8 cellular contexts compared by ENCODE assay signal in the genomic region with DNA sequence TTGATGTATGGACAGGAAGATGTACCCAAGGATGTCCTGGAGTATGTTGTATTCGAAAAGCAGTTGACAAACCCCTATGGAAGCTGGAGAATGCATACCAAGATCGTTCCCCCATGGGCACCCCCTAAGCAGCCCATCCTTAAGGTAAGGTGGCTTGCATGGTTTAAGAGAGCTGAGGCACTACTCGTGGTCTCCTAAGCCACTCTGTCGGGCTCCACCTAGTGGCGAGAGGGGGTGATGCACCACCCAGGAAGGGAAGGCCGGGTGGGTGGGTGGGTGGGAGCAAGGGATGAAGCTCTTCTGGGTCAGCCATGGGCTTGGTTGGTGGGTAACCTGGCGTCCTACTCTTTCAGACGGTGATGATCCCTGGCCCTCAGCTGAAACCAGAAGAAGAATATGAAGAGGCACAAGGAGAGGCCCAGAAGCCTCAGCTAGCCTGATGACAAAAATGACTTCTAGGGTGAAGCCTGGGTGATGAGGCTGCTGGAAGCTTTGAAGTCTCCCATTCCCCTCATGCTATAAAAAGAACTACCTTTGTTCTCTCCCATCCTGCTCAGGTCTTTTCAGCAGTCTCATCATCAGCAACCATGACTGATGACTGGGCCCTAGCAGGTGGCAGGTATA. TPM values are rescaled to one million over a fixed set of nuclear protein-coding genes. Genes with fewer than 3 reads are reported as not detected.
DNase-seq lines count a peak whose midpoint lies in the region; ATAC-seq, FAIRE-seq and TF ChIP-seq lines count a peak whose summit lies in the region.

No MANE protein-coding gene starts in this region.

- H3K27ac ChIP-seq in Panc1 (ENCODE audit: low read length) = no peak overlapping the region
- no peak overlapping the region for H3K27ac ChIP-seq in aorta (ENCODE audit: low read depth in 1 of 2, low read length in 2 of 2)

- POLR2A ChIA-PET in Panc1 (lab: Charles Lee) = no interaction called here

- in situ Hi-C loops in Panc1 (cut with HindIII; ENCODE audit: low pct_unique_long_range_greater_than_20kb, low sequenced_read_pairs) = no loop called here

- ATAC-seq in Panc1 = peak; percentile 87; the same call in 1 of the 2 replicates
- peak; percentile 81 for ATAC-seq in aorta (ENCODE audit: low FRiP score)
- no peak for ATAC-seq in GM19351 (IDR thresholded peaks at IDR 0.05; ENCODE audit: unreplicated experiment)

- no peak overlapping the region for H3K27ac Mint-ChIP-seq in activated T-helper 1 cell treated with anti-CD3 and anti-CD28 coated beads, Interleukin-12 subunit alpha, Interleukin-12 subunit beta, Interleukin-2, Interleukin-4 antibody, amounts not matched to agents 30 ng/mL and 10 ng/mL and 1 ng/mL, durations not matched to agents 14 hours and 24 hours and 36 hours

- DNase-seq in AG09309 (ENCODE audit: low read depth) = no peak
- DNase-seq in GM18507 (ENCODE audit: extremely low spot score, insufficient read length, low read depth) = peak; percentile 59
- DNase-seq in Panc1 (ENCODE audit: low read depth, low spot score) = peak; percentile 36
- DNase-seq in activated T-helper 1 cell treated with anti-CD3 and anti-CD28 coated beads, Interleukin-12 subunit alpha, Interleukin-12 subunit beta, Interleukin-2, Interleukin-4 antibody, amounts not matched to agents 30 ng/mL and 10 ng/mL and 1 ng/mL, durations not matched to agents 14 hours and 24 hours and 36 hours (ENCODE audit: low spot score) = peak; percentile 52
- DNase-seq in foreskin fibroblast = peak in 1 of 2 donors; percentile 68
- peak in 8 of 10 donors; percentile 49 to 94 (median 68) for DNase-seq in posterior cingulate gyrus
- peak; percentile 65 to 88 for DNase-seq in aorta

- H3K4me3 Mint-ChIP-seq in activated T-helper 1 cell treated with anti-CD3 and anti-CD28 coated beads, Interleukin-12 subunit alpha, Interleukin-12 subunit beta, Interleukin-2, Interleukin-4 antibody, amounts not matched to agents 30 ng/mL and 10 ng/mL and 1 ng/mL, durations not matched to agents 14 hours and 24 hours and 36 hours = no peak overlapping the region

- H3K4me1 Mint-ChIP-seq in activated T-helper 1 cell treated with anti-CD3 and anti-CD28 coated beads, Interleukin-12 subunit alpha, Interleukin-12 subunit beta, Interleukin-2, Interleukin-4 antibody, amounts not matched to agents 30 ng/mL and 10 ng/mL and 1 ng/mL, durations not matched to agents 14 hours and 24 hours and 36 hours (ENCODE audit: low read depth) = no peaks in the 10 kb centered on the region

- FAIRE-seq in GM18507 (lab: Jason Lieb, UNC) = no peak

- H3K4me3 ChIP-seq in AG09309 (ENCODE audit: control insufficient read depth, low read depth, low read length) (no peak overlapping the region), Panc1 (ENCODE audit: low read depth in 2 of 2, low read length in 2 of 2) (no peak overlapping the region), foreskin fibroblast (ENCODE audit: low read depth in 1 of 2, low read length in 2 of 2) (no peak overlapping the region), aorta (ENCODE audit: low read length in 2 of 2) (no peak overlapping the region)

- TF ChIP-seq CTCF in AG09309 (IDR thresholded peaks at IDR 0.05; ENCODE audit: control insufficient read depth, insufficient read depth, low read depth, low read length, missing control alignments) (peak; percentile 66), Panc1 (IDR thresholded peaks at IDR 0.05) (peak; percentile 78), foreskin fibroblast (IDR thresholded peaks at IDR 0.05; ENCODE audit: low read depth, low read length) (peak; percentile 52)

- BruUV-seq in Panc1 (replicated peaks; lab: Mats Ljungman, UMichigan) = no TSS peak

- H3K9me3 Mint-ChIP-seq in activated T-helper 1 cell treated with anti-CD3 and anti-CD28 coated beads, Interleukin-12 subunit alpha, Interleukin-12 subunit beta, Interleukin-2, Interleukin-4 antibody, amounts not matched to agents 30 ng/mL and 10 ng/mL and 1 ng/mL, durations not matched to agents 14 hours and 24 hours and 36 hours = no peaks in the 10 kb centered on the region

- CTCF ChIA-PET in Panc1 (lab: Charles Lee) = interaction anchor here (0.5 to 0.8 kb wide), 4 partner anchors 57 to 450 kb away, joined by 3 to 5 read pairs (median 3); no protein-coding TSS in a partner anchor

- H3K27me3 ChIP-seq in Panc1 (ENCODE audit: control insufficient read depth, insufficient read depth, low read length) (no peaks in the 10 kb centered on the region), aorta (ENCODE audit: control insufficient read depth in 1 of 2, insufficient read depth in 2 of 2, low read length in 1 of 2) (no peaks in the 10 kb centered on the region)

- peaks cover 21% of the 10 kb centered on the region for H3K36me3 Mint-ChIP-seq in activated T-helper 1 cell treated with anti-CD3 and anti-CD28 coated beads, Interleukin-12 subunit alpha, Interleukin-12 subunit beta, Interleukin-2, Interleukin-4 antibody, amounts not matched to agents 30 ng/mL and 10 ng/mL and 1 ng/mL, durations not matched to agents 14 hours and 24 hours and 36 hours (ENCODE audit: low read depth)

- H3K4me1 ChIP-seq in Panc1 (ENCODE audit: control insufficient read depth, insufficient read depth, low read length) (no peaks in the 10 kb centered on the region), aorta (ENCODE audit: control insufficient read depth in 1 of 2, insufficient read depth in 2 of 2, low read length in 2 of 2) (no peaks in the 10 kb centered on the region)

- WGBS in aorta, 2 donors = 17 to 21% methylated on average over 8 of the region's 8 CpGs

- H3K9me3 ChIP-seq in Panc1 (ENCODE audit: control insufficient read depth, insufficient read depth, low read depth, low read length) = no peaks in the 10 kb centered on the region
- no peaks in the 10 kb centered on the region for H3K9me3 ChIP-seq in aorta (ENCODE audit: control insufficient read depth, low read length)

- peaks cover 2% of the 10 kb centered on the region for H3K27me3 Mint-ChIP-seq in activated T-helper 1 cell treated with anti-CD3 and anti-CD28 coated beads, Interleukin-12 subunit alpha, Interleukin-12 subunit beta, Interleukin-2, Interleukin-4 antibody, amounts not matched to agents 30 ng/mL and 10 ng/mL and 1 ng/mL, durations not matched to agents 14 hours and 24 hours and 36 hours (ENCODE audit: insufficient read depth)

- H3K36me3 ChIP-seq in Panc1 (ENCODE audit: control insufficient read depth, insufficient read depth, low read length) (0 out of 2 replicates have a peak, but pooled peaks cover 2% of the 10 kb centered on the region), aorta (ENCODE audit: control insufficient read depth in 1 of 2, insufficient read depth in 2 of 2, low read length in 1 of 2) (peaks cover 2 to 3% of the 10 kb centered on the region in 2 donors)

- intact Hi-C loops in Panc1 (cut with micrococcal nuclease; ENCODE audit: unreplicated experiment) = no loop called here
- intact Hi-C loops in activated T-helper 1 cell treated with anti-CD3 and anti-CD28 coated beads, Interleukin-12 subunit alpha, Interleukin-12 subunit beta, Interleukin-2, Interleukin-4 antibody, amounts not matched to agents 30 ng/mL and 10 ng/mL and 1 ng/mL, durations not matched to agents 14 hours and 24 hours and 36 hours (cut with micrococcal nuclease) = no loop called here
- intact Hi-C loops in posterior cingulate gyrus (cut with DNase I) = no loop called here
- intact Hi-C loops in aorta (cut with DNase I) = no loop called here

RNA-seq across cellular contexts. Expression of a gene that starts 21.5 kb away (rescaled TPM):
- total RNA-seq in Panc1 (2021; ENCODE audit: unreplicated experiment) (0.03 TPM), aorta (not detected)
- 0.06 TPM for polyA plus RNA-seq in Panc1 (2012; ENCODE audit: insufficient read length)
- total RNA-seq in activated T-helper 1 cell treated with anti-CD3 and anti-CD28 coated beads, Interleukin-12 subunit alpha, Interleukin-12 subunit beta, Interleukin-2, Interleukin-4 antibody, amounts not matched to agents 30 ng/mL and 10 ng/mL and 1 ng/mL, durations not matched to agents 14 hours and 24 hours and 36 hours = 0.03 TPM in 1 of 2 replicates, not detected in the other
- under 1 TPM in 1 of 2 donors, not detected in 1; under 0.01 TPM for polyA plus RNA-seq in aorta

RNA-seq across cellular contexts. Expression of a gene that starts 25.3 kb away (rescaled TPM):
- total RNA-seq in Panc1 (2021; ENCODE audit: unreplicated experiment) = 24.7 TPM
- 17.8 TPM for polyA plus RNA-seq in Panc1 (2012; ENCODE audit: insufficient read length)
- total RNA-seq in activated T-helper 1 cell treated with anti-CD3 and anti-CD28 coated beads, Interleukin-12 subunit alpha, Interleukin-12 subunit beta, Interleukin-2, Interleukin-4 antibody, amounts not matched to agents 30 ng/mL and 10 ng/mL and 1 ng/mL, durations not matched to agents 14 hours and 24 hours and 36 hours = 41.8 and 43.1 TPM in 2 replicates
- 10 to 100 TPM; 14.4 to 23.4 TPM for total RNA-seq in aorta
- polyA plus RNA-seq in aorta = 10 to 100 TPM; 31.0 to 38.9 TPM

RNA-seq across cellular contexts. Expression of a gene that starts 29.4 kb away (rescaled TPM):
- total RNA-seq in Panc1 (2021; ENCODE audit: unreplicated experiment) (31.0 TPM), aorta (10 to 100 TPM; 16.7 to 17.2 TPM)
- polyA plus RNA-seq in Panc1 (2012; ENCODE audit: insufficient read length) = 12.6 TPM
- 30.4 and 32.3 TPM in 2 replicates for total RNA-seq in activated T-helper 1 cell treated with anti-CD3 and anti-CD28 coated beads, Interleukin-12 subunit alpha, Interleukin-12 subunit beta, Interleukin-2, Interleukin-4 antibody, amounts not matched to agents 30 ng/mL and 10 ng/mL and 1 ng/mL, durations not matched to agents 14 hours and 24 hours and 36 hours
- 1 to 10 TPM; 2.9 to 5.3 TPM for polyA plus RNA-seq in aorta
